Comparison of ENCODE assay signal across 11 cellular contexts in the genomic region with DNA sequence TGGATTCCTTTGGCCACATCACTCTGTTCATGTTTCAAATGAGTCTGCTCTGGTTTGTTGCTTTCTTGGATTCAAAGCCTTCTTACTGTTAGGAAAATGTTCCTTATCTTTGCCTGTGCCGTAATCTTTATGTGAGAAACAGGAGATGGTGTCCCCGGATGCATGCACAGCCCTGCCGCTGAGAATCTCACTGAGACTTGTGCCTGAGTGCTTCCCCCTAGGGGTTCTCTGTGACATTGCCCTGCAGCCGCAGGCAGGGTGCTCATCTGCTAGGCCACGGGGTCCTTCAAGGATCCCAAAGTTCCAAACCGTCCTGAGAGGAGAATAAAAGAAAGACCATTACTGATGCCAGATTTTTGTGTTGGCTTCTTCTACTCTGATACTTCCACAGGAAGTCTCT.
DNase-seq lines count a peak whose midpoint lies in the region; ATAC-seq, FAIRE-seq and TF ChIP-seq lines count a peak whose summit lies in the region.
"Had no signal": no experiment of that assay in that cellular context is flagged by ENCODE, and none has a peak within 500 bp of the region (broad histone marks: within the 10 kb centered on the region; RNA-seq: fewer than 3 reads in every experiment).

No MANE protein-coding gene starts in this region.

- ATAC-seq in HepG2 (peak; percentile 89), GM18505 (IDR thresholded peaks at IDR 0.05; ENCODE audit: unreplicated experiment) (no peak), GM21576 (IDR thresholded peaks at IDR 0.05; ENCODE audit: unreplicated experiment) (no peak)

- H3K9me3 ChIP-seq in GM23248 (ENCODE audit: low read depth), result no peaks in the 10 kb centered on the region
- no peaks in the 10 kb centered on the region for H3K9me3 ChIP-seq in SU-DHL-6 (ENCODE audit: insufficient read depth, low read length)
- no peaks in the 10 kb centered on the region for H3K9me3 ChIP-seq in HepG2 (ENCODE audit: low read length)

- H3K4me2 ChIP-seq in GM23248 (ENCODE audit: unreplicated experiment) (no peak overlapping the region), SU-DHL-6 (ENCODE audit: low read depth, low read length, poor library complexity, severe bottlenecking) (no peak overlapping the region), HepG2 (ENCODE audit: low read depth, low read length) (no peak overlapping the region)

- TF ChIP-seq EP300 in HepG2 (IDR thresholded peaks at IDR 0.05; ENCODE audit: low read depth in 2 of 2, low read length in 2 of 2) (no peak), HepG2 (CRISPR knock-in tag; IDR thresholded peaks at IDR 0.05; ENCODE audit: borderline replicate concordance) (no peak)

- CTCF ChIA-PET in HepG2 (lab: Yijun Ruan, JAX; ENCODE audit: low intra/inter-chr PET ratio, low total read pairs), result no interaction called here

- TF ChIP-seq POLR2A in HepG2 (IDR thresholded peaks at IDR 0.05; ENCODE audit: insufficient read depth in 1 of 2, low read depth in 2 of 2, low read length in 2 of 2), result no peak
- no peak for TF ChIP-seq POLR2A in GM18505 (IDR thresholded peaks at IDR 0.05; ENCODE audit: borderline replicate concordance, extremely low read depth, insufficient read depth, insufficient read length)

- H4K20me1 ChIP-seq in GM23248 (ENCODE audit: insufficient read depth), result no peaks in the 10 kb centered on the region
- no peaks in the 10 kb centered on the region for H4K20me1 ChIP-seq in SU-DHL-6 (ENCODE audit: low read depth, low read length)
- no peaks in the 10 kb centered on the region for H4K20me1 ChIP-seq in HepG2 (ENCODE audit: insufficient read depth, low read length)

- H3K9me2 ChIP-seq in GM23248 (ENCODE audit: insufficient read depth) (no peaks in the 10 kb centered on the region), SU-DHL-6 (replicated peaks; ENCODE audit: insufficient read depth, low read length) (no peaks in the 10 kb centered on the region)

- BruUV-seq in HepG2 (replicated peaks; lab: Mats Ljungman, UMichigan), result no TSS peak

- intact Hi-C loops in HepG2 (cut with micrococcal nuclease; ENCODE audit: unreplicated experiment), result loop anchor here (1.0 kb wide), 1 partner anchor 44 kb away; no protein-coding TSS in a partner anchor

- H3K27ac ChIP-seq in GM23248, result no peak overlapping the region
- no peak overlapping the region for H3K27ac ChIP-seq in SU-DHL-6 (ENCODE audit: low read depth, low read length)
- H3K27ac ChIP-seq in HepG2 (ENCODE audit: extremely low read length, insufficient read depth, low read length), result no peak overlapping the region

- TF ChIP-seq CTCF in SU-DHL-6 (IDR thresholded peaks at IDR 0.05; ENCODE audit: insufficient read depth, low read length, poor library complexity, severe bottlenecking), result peak; percentile 48
- peak; percentile 59 for TF ChIP-seq CTCF in HepG2 (CRISPR knock-in tag; IDR thresholded peaks at IDR 0.05)

- FAIRE-seq in HepG2 (lab: Jason Lieb, UNC), result peak; percentile 32

- H3K27me3 ChIP-seq in GM23248 (replicated peaks; ENCODE audit: insufficient read depth) (no peaks in the 10 kb centered on the region), SU-DHL-6 (ENCODE audit: low read length) (no peaks in the 10 kb centered on the region), HepG2 (ENCODE audit: control insufficient read depth in 1 of 2, insufficient read depth in 2 of 2, low read length in 2 of 2) (no peaks in the 10 kb centered on the region)

- peaks cover 11% of the 10 kb centered on the region for H3K4me1 ChIP-seq in GM23248 (ENCODE audit: insufficient read depth)
- peaks cover 40% of the 10 kb centered on the region for H3K4me1 ChIP-seq in HepG2 (ENCODE audit: insufficient read depth, low read length)

- peak; percentile 56; the same call in 1 of the 2 replicates for TF ChIP-seq RAD21 in HepG2 (CRISPR knock-in tag; IDR thresholded peaks at IDR 0.05)

- H2AFZ ChIP-seq in GM23248 (no peak overlapping the region), SU-DHL-6 (ENCODE audit: low read depth, low read length, severe bottlenecking) (peak overlapping the region; percentile 43), HepG2 (ENCODE audit: low read length) (no peak overlapping the region)

- H3K79me2 ChIP-seq in GM23248 (ENCODE audit: insufficient read depth) (no peaks in the 10 kb centered on the region), SU-DHL-6 (ENCODE audit: insufficient read depth, low read length) (no peaks in the 10 kb centered on the region), HepG2 (ENCODE audit: insufficient read depth, low read length) (no peaks in the 10 kb centered on the region)

- in situ Hi-C loops in GM23248 (cut with MboI), result no loop called here
- in situ Hi-C loops in HepG2 (cut with HindIII; ENCODE audit: extremely low pct_ligation_motif_present, low pct_unique_long_range_greater_than_20kb), result no loop called here

- H3F3A ChIP-seq in GM23248 (ENCODE audit: insufficient read depth) (peaks cover 7% of the 10 kb centered on the region; the same call in 1 of the 2 replicates), SU-DHL-6 (ENCODE audit: insufficient read depth) (no peaks in the 10 kb centered on the region)

- POLR2A ChIA-PET in HepG2 (lab: Yijun Ruan, JAX), result no interaction called here

- 71 to 72% methylated on average over 6 of the region's 6 CpGs for WGBS in GM23248 (ENCODE audit: low coverage in 1 of 2, low lambda C conversion rate in 2 of 2, missing lambda C conversion rate in 2 of 2), 2 experiments
- 61% methylated on average over 6 of the region's 6 CpGs for WGBS in HepG2 (ENCODE audit: low lambda C conversion rate)

- H3K36me3 ChIP-seq in GM23248 (ENCODE audit: low read depth), result no peaks in the 10 kb centered on the region
- H3K36me3 ChIP-seq in SU-DHL-6 (ENCODE audit: low read length), result no peaks in the 10 kb centered on the region
- H3K36me3 ChIP-seq in HepG2 (replicated peaks in 1 of 2; ENCODE audit: control insufficient read depth in 1 of 2, insufficient read depth in 2 of 2, low read length in 2 of 2), result no peaks in the 10 kb centered on the region

- no peak overlapping the region for H3K9ac ChIP-seq in GM23248
- H3K9ac ChIP-seq in SU-DHL-6 (ENCODE audit: low read length), result no peak overlapping the region
- H3K9ac ChIP-seq in HepG2 (ENCODE audit: insufficient read depth, low read depth, low read length), result no peak overlapping the region

- H3K4me3 ChIP-seq in GM23248 (no peak overlapping the region), SU-DHL-6 (ENCODE audit: insufficient read depth, low read length, poor library complexity, severe bottlenecking) (no peak overlapping the region), HepG2 (replicated peaks in 1 of 3; ENCODE audit: insufficient read depth in 1 of 3, low read depth in 2 of 3, low read length in 3 of 3) (no peak overlapping the region)

- DNase-seq in EL (peak; percentile 19), GM23248 (peak; percentile 25), HepG2 (ENCODE audit: low spot score) (peak; percentile 21), NCI-H1417 treated with DMSO at 0.1 percent for 48 hours (lab: John Stamatoyannopoulos, UW) (no peak), NCI-H1092 (lab: John Stamatoyannopoulos, UW) (no peak)
- DNase-seq: activated naive CD8-positive, alpha-beta T cell treated with anti-CD3 and anti-CD28 coated beads, Interleukin-2, amount 10 ng/mL, durations not matched to agents 7 days and 5 days; NCI-H774; stimulated activated CD4-positive, alpha-beta T cell treated with anti-CD3 and anti-CD28 coated beads, Interleukin-4, amount 100 ng/mL, for 4 hours had no signal

TF ChIP-seq in HepG2, 621 proteins besides CTCF, POLR2A, EP300 and RAD21 (continues in another document):
- TF ChIP-seq, protein P1, sequence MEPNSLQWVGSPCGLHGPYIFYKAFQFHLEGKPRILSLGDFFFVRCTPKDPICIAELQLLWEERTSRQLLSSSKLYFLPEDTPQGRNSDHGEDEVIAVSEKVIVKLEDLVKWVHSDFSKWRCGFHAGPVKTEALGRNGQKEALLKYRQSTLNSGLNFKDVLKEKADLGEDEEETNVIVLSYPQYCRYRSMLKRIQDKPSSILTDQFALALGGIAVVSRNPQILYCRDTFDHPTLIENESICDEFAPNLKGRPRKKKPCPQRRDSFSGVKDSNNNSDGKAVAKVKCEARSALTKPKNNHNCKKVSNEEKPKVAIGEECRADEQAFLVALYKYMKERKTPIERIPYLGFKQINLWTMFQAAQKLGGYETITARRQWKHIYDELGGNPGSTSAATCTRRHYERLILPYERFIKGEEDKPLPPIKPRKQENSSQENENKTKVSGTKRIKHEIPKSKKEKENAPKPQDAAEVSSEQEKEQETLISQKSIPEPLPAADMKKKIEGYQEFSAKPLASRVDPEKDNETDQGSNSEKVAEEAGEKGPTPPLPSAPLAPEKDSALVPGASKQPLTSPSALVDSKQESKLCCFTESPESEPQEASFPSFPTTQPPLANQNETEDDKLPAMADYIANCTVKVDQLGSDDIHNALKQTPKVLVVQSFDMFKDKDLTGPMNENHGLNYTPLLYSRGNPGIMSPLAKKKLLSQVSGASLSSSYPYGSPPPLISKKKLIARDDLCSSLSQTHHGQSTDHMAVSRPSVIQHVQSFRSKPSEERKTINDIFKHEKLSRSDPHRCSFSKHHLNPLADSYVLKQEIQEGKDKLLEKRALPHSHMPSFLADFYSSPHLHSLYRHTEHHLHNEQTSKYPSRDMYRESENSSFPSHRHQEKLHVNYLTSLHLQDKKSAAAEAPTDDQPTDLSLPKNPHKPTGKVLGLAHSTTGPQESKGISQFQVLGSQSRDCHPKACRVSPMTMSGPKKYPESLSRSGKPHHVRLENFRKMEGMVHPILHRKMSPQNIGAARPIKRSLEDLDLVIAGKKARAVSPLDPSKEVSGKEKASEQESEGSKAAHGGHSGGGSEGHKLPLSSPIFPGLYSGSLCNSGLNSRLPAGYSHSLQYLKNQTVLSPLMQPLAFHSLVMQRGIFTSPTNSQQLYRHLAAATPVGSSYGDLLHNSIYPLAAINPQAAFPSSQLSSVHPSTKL (CRISPR knock-in tag; IDR thresholded peaks at IDR 0.05), result 0 out of 2 replicates have a peak, but pooled peaks have one; percentile 11
- TF ChIP-seq KLF12 (CRISPR knock-in tag; IDR thresholded peaks at IDR 0.05; ENCODE audit: borderline replicate concordance) (no peak), ZNF768 (CRISPR knock-in tag; IDR thresholded peaks at IDR 0.05) (peak; percentile 70; the same call in 1 of the 2 replicates), FOSL2 (CRISPR knock-in tag; IDR thresholded peaks at IDR 0.05) (0 out of 2 replicates have a peak, but pooled peaks have one; percentile 11), STAG1 (CRISPR knock-in tag; IDR thresholded peaks at IDR 0.05) (peak; percentile 63)
- TF ChIP-seq, protein P2, sequence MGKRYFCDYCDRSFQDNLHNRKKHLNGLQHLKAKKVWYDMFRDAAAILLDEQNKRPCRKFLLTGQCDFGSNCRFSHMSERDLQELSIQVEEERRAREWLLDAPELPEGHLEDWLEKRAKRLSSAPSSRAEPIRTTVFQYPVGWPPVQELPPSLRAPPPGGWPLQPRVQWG (CRISPR knock-in tag; IDR thresholded peaks at IDR 0.05; ENCODE audit: borderline replicate concordance, low read depth), result no peak

Comparison
In these comparisons a context has a peak if more than half of its experiments do, and no peak if none do; other contexts are left out.
1. DNase-seq: peak in EL (single experiment), GM23248 (single experiment) and HepG2 (single experiment); none in NCI-H1417 treated with DMSO at 0.1 percent for 48 hours (single experiment) and NCI-H1092 (single experiment).